1 cellular context compared by ENCODE assay signal in genomic region chrX:129825746-129826505, GRCh38.
TF ChIP-seq lines count a peak whose summit lies in the region.

No MANE protein-coding gene starts in this region.

TF ChIP-seq in HepG2, 621 proteins besides CTCF, POLR2A, EP300 and RAD21 (continues in another document):
- TF ChIP-seq ZUFSP (CRISPR knock-in tag; IDR thresholded peaks at IDR 0.05; ENCODE audit: borderline replicate concordance): no peak
- no peak for TF ChIP-seq DMTF1 (CRISPR knock-in tag; IDR thresholded peaks at IDR 0.05)
- no peak for TF ChIP-seq ZNF367 (CRISPR knock-in tag; IDR thresholded peaks at IDR 0.05; ENCODE audit: borderline replicate concordance)
- TF ChIP-seq SUZ12 (IDR thresholded peaks at IDR 0.05; ENCODE audit: low read depth, low read length): no peak
- TF ChIP-seq KDM6A (CRISPR knock-in tag; IDR thresholded peaks at IDR 0.05; ENCODE audit: low read depth): peak; percentile 62; the same call in 1 of the 2 replicates
- TF ChIP-seq GMEB2 (CRISPR knock-in tag; IDR thresholded peaks at IDR 0.05; ENCODE audit: low read depth): no peak
- TF ChIP-seq NR2F6 (IDR thresholded peaks at IDR 0.05): no peak
- TF ChIP-seq NR2F6 (CRISPR knock-in tag; IDR thresholded peaks at IDR 0.05): no peak
- no peak for TF ChIP-seq ZNF652 (CRISPR knock-in tag; IDR thresholded peaks at IDR 0.05; ENCODE audit: borderline replicate concordance, low read depth)
- no peak for TF ChIP-seq ZNF737 (CRISPR knock-in tag; IDR thresholded peaks at IDR 0.05; ENCODE audit: borderline replicate concordance)
- no peak for TF ChIP-seq ZNF362 (CRISPR knock-in tag; IDR thresholded peaks at IDR 0.05; ENCODE audit: borderline replicate concordance)
- peak; percentile 53; the same call in 1 of the 2 replicates for TF ChIP-seq DMAP1 (CRISPR knock-in tag; IDR thresholded peaks at IDR 0.05)
- TF ChIP-seq HOXA3 (CRISPR knock-in tag; IDR thresholded peaks at IDR 0.05): 0 out of 2 replicates have a peak, but pooled peaks have one; percentile 25
- no peak for TF ChIP-seq EHMT2 (IDR thresholded peaks at IDR 0.05; ENCODE audit: borderline replicate concordance, low read depth, low read length)
- 0 out of 4 replicates have a peak, but pooled peaks of 1 of the 2 experiments have one; percentile 20 for TF ChIP-seq HMGXB4 (CRISPR knock-in tag; IDR thresholded peaks at IDR 0.05; ENCODE audit: borderline replicate concordance in 1 of 2, low read depth in 1 of 2)
- no peak for TF ChIP-seq ZNF567 (CRISPR knock-in tag; IDR thresholded peaks at IDR 0.05; ENCODE audit: borderline replicate concordance)
- no peak for TF ChIP-seq ZNF501 (CRISPR knock-in tag; IDR thresholded peaks at IDR 0.05)
- 0 out of 2 replicates have a peak, but pooled peaks have one; percentile 38 for TF ChIP-seq ZIK1 (CRISPR knock-in tag; IDR thresholded peaks at IDR 0.05; ENCODE audit: borderline replicate concordance, low read depth)
- TF ChIP-seq HIC2 (CRISPR knock-in tag; IDR thresholded peaks at IDR 0.05; ENCODE audit: low read depth): 0 out of 2 replicates have a peak, but pooled peaks have one; percentile 32
- TF ChIP-seq GABPB1 (CRISPR knock-in tag; IDR thresholded peaks at IDR 0.05): peak; percentile 34; the same call in 1 of the 2 replicates
- no peak for TF ChIP-seq KDM1A (CRISPR knock-in tag; IDR thresholded peaks at IDR 0.05)
- no peak for TF ChIP-seq MTF2 (CRISPR knock-in tag; IDR thresholded peaks at IDR 0.05; ENCODE audit: borderline replicate concordance)
- TF ChIP-seq AKNA (CRISPR knock-in tag; IDR thresholded peaks at IDR 0.05; ENCODE audit: borderline replicate concordance): no peak
- no peak for TF ChIP-seq ASH2L (IDR thresholded peaks at IDR 0.05; ENCODE audit: insufficient read length, low read depth, low read length)
- TF ChIP-seq BCLAF1 (IDR thresholded peaks at IDR 0.05): no peak
- no peak for TF ChIP-seq ZNF800 (CRISPR knock-in tag; IDR thresholded peaks at IDR 0.05)
- peak; percentile 47; the same call in 1 of the 2 replicates for TF ChIP-seq MLX (CRISPR knock-in tag; IDR thresholded peaks at IDR 0.05)
- no peak for TF ChIP-seq ATAD3A (CRISPR knock-in tag; IDR thresholded peaks at IDR 0.05)
- TF ChIP-seq NR1H2 (CRISPR knock-in tag; IDR thresholded peaks at IDR 0.05; ENCODE audit: borderline replicate concordance, low read depth): no peak
- no peak for TF ChIP-seq ZNF382 (CRISPR knock-in tag; IDR thresholded peaks at IDR 0.05; ENCODE audit: borderline replicate concordance)
- TF ChIP-seq KDM2A (CRISPR knock-in tag; IDR thresholded peaks at IDR 0.05; ENCODE audit: borderline replicate concordance, low read depth): no peak
- TF ChIP-seq ZEB1 (IDR thresholded peaks at IDR 0.05; ENCODE audit: insufficient replicate concordance, low read depth): no peak
